9 cellular contexts compared by ENCODE assay signal in genomic region chr2:152861349-152861942, GRCh38.
A peak's percentile ranks its signal among the peaks of the same experiment; 100 is the strongest.
DNase-seq lines count a peak whose midpoint lies in the region; FAIRE-seq and TF ChIP-seq lines count a peak whose summit lies in the region.
"Had no signal": no experiment of that assay in that cellular context is flagged by ENCODE, and none has a peak within 500 bp of the region (broad histone marks: within the 10 kb centered on the region; RNA-seq: fewer than 3 reads in every experiment).

No MANE protein-coding gene starts in this region.

- H3K9me3 ChIP-seq in OCI-LY1 (ENCODE audit: low read length): peaks cover 6% of the 10 kb centered on the region; the same call in 1 of the 2 replicates
- H3K9me3 ChIP-seq in esophagus squamous epithelium: no peaks in the 10 kb centered on the region

- DNase-seq in DMS 273 (lab: John Stamatoyannopoulos, UW; ENCODE audit: unreplicated experiment): peak; percentile 73
- DNase-seq in DMS 273 treated with DMSO at 0.1 percent for 48 hours (lab: John Stamatoyannopoulos, UW): no peak
- peak; percentile 15 for DNase-seq in H54 (ENCODE audit: insufficient read length, low spot score)
- no peak for DNase-seq in esophagus squamous epithelium (lab: John Stamatoyannopoulos, UW)
- DNase-seq in stimulated activated CD8-positive, alpha-beta memory T cell treated with anti-CD3 and anti-CD28 coated beads, Interleukin-4, amount 100 ng/mL, for 48 hours: peak; percentile 48
- DNase-seq in effector CD8-positive, alpha-beta T cell (lab: John Stamatoyannopoulos, UW): no peak
- DNase-seq in NCI-H774 (lab: John Stamatoyannopoulos, UW): no peak

- H2AFZ ChIP-seq in OCI-LY1 (ENCODE audit: low read length): no peak overlapping the region

- intact Hi-C loops in esophagus squamous epithelium (cut with DNase I): no loop called here

- no peaks in the 10 kb centered on the region for H3K9me2 ChIP-seq in OCI-LY1 (ENCODE audit: low read depth, low read length)

- H3K4me3 ChIP-seq in OCI-LY1 (ENCODE audit: low read depth, low read length, poor library complexity, severe bottlenecking): no peak overlapping the region
- H3K4me3 ChIP-seq in esophagus squamous epithelium: no peak overlapping the region

- H3K79me2 ChIP-seq in OCI-LY1 (ENCODE audit: insufficient read depth, low read length): no peaks in the 10 kb centered on the region

- H3K36me3 ChIP-seq in OCI-LY1 (ENCODE audit: insufficient read depth, low read length) (no peaks in the 10 kb centered on the region), esophagus squamous epithelium (no peaks in the 10 kb centered on the region)

- no peak overlapping the region for H3K9ac ChIP-seq in OCI-LY1 (ENCODE audit: low read length)

- H3K4me1 ChIP-seq in OCI-LY1 (ENCODE audit: insufficient read depth, low read length, severe bottlenecking) (no peaks in the 10 kb centered on the region), esophagus squamous epithelium (no peaks in the 10 kb centered on the region)

- TF ChIP-seq CTCF in OCI-LY1 (IDR thresholded peaks at IDR 0.05; ENCODE audit: low read length) (peak; percentile 70), esophagus squamous epithelium (IDR thresholded peaks at IDR 0.05) (peak in 5 of 6 experiments; percentile 38 to 69 (median 45))

- H3K27ac ChIP-seq in OCI-LY1 (ENCODE audit: low read depth, low read length, poor library complexity, severe bottlenecking) (no peak overlapping the region), esophagus squamous epithelium (no peak overlapping the region)

- WGBS in esophagus squamous epithelium, 2 donors: 62 to 64% methylated on average over 6 of the region's 6 CpGs

- no peaks in the 10 kb centered on the region for H3K27me3 ChIP-seq in OCI-LY1 (ENCODE audit: insufficient read depth, low read length)
- H3K27me3 ChIP-seq in esophagus squamous epithelium: no peaks in the 10 kb centered on the region

- peak; percentile 87 for FAIRE-seq in H54 (lab: Jason Lieb, UNC)
- FAIRE-seq: A204.1 had no signal

- H4K20me1 ChIP-seq in OCI-LY1 (ENCODE audit: insufficient read depth, low read length): no peaks in the 10 kb centered on the region

- TF ChIP-seq POLR2A in H54 (IDR thresholded peaks at IDR 0.05; ENCODE audit: low read depth, low read length): no peak
- no peak for TF ChIP-seq POLR2A in esophagus squamous epithelium (IDR thresholded peaks at IDR 0.05)

- no peaks in the 10 kb centered on the region for H3F3A ChIP-seq in OCI-LY1 (ENCODE audit: insufficient read depth, low read length)

- H3K4me2 ChIP-seq in OCI-LY1 (ENCODE audit: low read length): no peak overlapping the region

Comparison
In these comparisons a context has a peak if more than half of its experiments do, and no peak if none do; other contexts are left out.
1. DNase-seq: peak in DMS 273 (single experiment), H54 (single experiment) and stimulated activated CD8-positive, alpha-beta memory T cell treated with anti-CD3 and anti-CD28 coated beads, Interleukin-4, amount 100 ng/mL, for 48 hours (single experiment); none in DMS 273 treated with DMSO at 0.1 percent for 48 hours (single experiment), esophagus squamous epithelium (single experiment), effector CD8-positive, alpha-beta T cell (single experiment) and NCI-H774 (single experiment).